Comparison of ENCODE assay signal across 8 cellular contexts in the genomic region with DNA sequence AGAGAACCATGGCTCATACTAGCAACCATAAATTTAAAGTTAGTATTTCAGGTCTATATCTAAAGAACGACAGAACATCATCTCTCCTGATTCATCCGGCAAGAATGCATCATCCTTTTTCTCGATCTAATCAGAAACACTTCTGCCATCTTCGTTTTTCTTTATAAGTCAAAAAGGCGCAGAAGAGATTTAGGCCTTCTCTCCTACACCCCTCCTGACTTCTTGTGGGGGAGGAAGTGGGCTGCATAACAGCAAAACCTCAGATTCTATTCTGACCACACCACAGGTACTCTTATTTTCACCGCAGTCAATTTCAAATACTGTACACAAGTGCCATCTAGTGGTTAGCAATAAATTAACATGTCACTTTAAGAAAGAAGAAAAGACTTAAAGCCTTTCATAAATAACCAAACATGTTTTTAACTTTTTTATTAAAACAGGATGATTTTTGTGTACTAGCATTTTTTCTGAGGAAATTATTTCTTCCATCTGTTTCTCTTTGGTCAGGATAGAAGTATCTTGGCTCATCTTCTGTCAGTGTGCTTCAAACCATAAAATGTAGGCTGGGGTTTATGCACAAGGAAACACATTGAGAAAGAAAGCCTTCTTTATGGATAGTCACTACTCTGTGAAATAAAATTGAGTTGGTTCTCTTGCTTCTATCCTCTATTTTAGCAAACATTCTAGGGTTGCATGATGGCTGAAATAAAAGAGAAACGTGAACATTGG. TPM values are rescaled to one million over a fixed set of nuclear protein-coding genes. Genes with fewer than 3 reads are reported as not detected.
DNase-seq lines count a peak whose midpoint lies in the region; ATAC-seq and TF ChIP-seq lines count a peak whose summit lies in the region.

No MANE protein-coding gene starts in this region.

- CTCF ChIA-PET in activated B cell treated with CpG ODN at 0.5 μM for 24 hours (lab: Charles Lee) = no interaction called here

- H3K4me1 ChIP-seq in esophagus squamous epithelium (no peaks in the 10 kb centered on the region), ovary (ENCODE audit: insufficient read depth) (no peaks in the 10 kb centered on the region)

- H3K36me3 ChIP-seq in esophagus squamous epithelium = no peaks in the 10 kb centered on the region
- no peaks in the 10 kb centered on the region for H3K36me3 ChIP-seq in ovary

- H3K27ac Mint-ChIP-seq in activated B cell treated with CpG ODN at 0.5 μM for 24 hours (no peak overlapping the region), osteocyte (ENCODE audit: unreplicated experiment) (no peak overlapping the region)

- no peaks in the 10 kb centered on the region for H3K9me3 ChIP-seq in esophagus squamous epithelium
- no peaks in the 10 kb centered on the region for H3K9me3 ChIP-seq in ovary

- POLR2A ChIA-PET in activated B cell treated with CpG ODN at 0.5 μM for 24 hours (lab: Charles Lee) = no interaction called here

- 29 to 37% methylated on average over 7 of the region's 7 CpGs for WGBS in esophagus squamous epithelium, 2 donors
- WGBS in ovary, 3 donors = 15 to 22% (median 21%) methylated on average over 7 of the region's 7 CpGs

- H3K36me3 Mint-ChIP-seq in activated B cell treated with CpG ODN at 0.5 μM for 24 hours (ENCODE audit: low read depth) = no peaks in the 10 kb centered on the region
- no peaks in the 10 kb centered on the region for H3K36me3 Mint-ChIP-seq in osteocyte (ENCODE audit: unreplicated experiment)

- DNase-seq in CMK (ENCODE audit: low read depth) (peak; percentile 7), NCI-H1694 treated with DMSO at 0.1 percent for 48 hours (lab: John Stamatoyannopoulos, UW) (peak; percentile 24), activated B cell treated with CpG ODN at 0.5 μM for 24 hours (no peak), esophagus squamous epithelium (lab: John Stamatoyannopoulos, UW) (no peak), osteocyte (ENCODE audit: extremely low spot score, unreplicated experiment) (no peak), ovary (no peak)

- no peak for TF ChIP-seq CTCF in activated B cell treated with CpG ODN at 0.5 μM for 24 hours (IDR thresholded peaks at IDR 0.05)
- TF ChIP-seq CTCF in esophagus squamous epithelium (IDR thresholded peaks at IDR 0.05) = peak; percentile 35 to 68 (median 48)
- TF ChIP-seq CTCF in osteocyte (IDR thresholded peaks at IDR 0.05) = peak; percentile 75
- no peak for TF ChIP-seq CTCF in ovary (IDR thresholded peaks at IDR 0.05)

- ATAC-seq in GM18858 (IDR thresholded peaks at IDR 0.05; ENCODE audit: unreplicated experiment) (peak; percentile 95), HG02970 (IDR thresholded peaks at IDR 0.05; ENCODE audit: low FRiP score, unreplicated experiment) (peak; percentile 80), activated B cell treated with CpG ODN at 0.5 μM for 24 hours (ENCODE audit: low read depth) (peak; percentile 52)

- TF ChIP-seq POLR2A in esophagus squamous epithelium (IDR thresholded peaks at IDR 0.05) (no peak), ovary (IDR thresholded peaks at IDR 0.05) (no peak)

- H3K27me3 ChIP-seq in esophagus squamous epithelium = no peaks in the 10 kb centered on the region
- no peaks in the 10 kb centered on the region for H3K27me3 ChIP-seq in ovary

- H3K4me3 Mint-ChIP-seq in activated B cell treated with CpG ODN at 0.5 μM for 24 hours (no peak overlapping the region), osteocyte (ENCODE audit: unreplicated experiment) (peak overlapping the region; percentile 69)

- intact Hi-C loops in activated B cell treated with CpG ODN at 0.5 μM for 24 hours (cut with micrococcal nuclease) = no loop called here
- intact Hi-C loops in esophagus squamous epithelium (cut with DNase I) = no loop called here
- intact Hi-C loops in ovary (cut with DNase I) = no loop called here

- TF ChIP-seq EP300 in ovary (IDR thresholded peaks at IDR 0.05) = no peak

- H3K4me1 Mint-ChIP-seq in activated B cell treated with CpG ODN at 0.5 μM for 24 hours = peaks cover 2% of the 10 kb centered on the region
- peaks cover 4% of the 10 kb centered on the region for H3K4me1 Mint-ChIP-seq in osteocyte (ENCODE audit: unreplicated experiment)

- H3K27me3 Mint-ChIP-seq in activated B cell treated with CpG ODN at 0.5 μM for 24 hours (no peaks in the 10 kb centered on the region), osteocyte (ENCODE audit: unreplicated experiment) (peaks cover 2% of the 10 kb centered on the region)

- H3K27ac ChIP-seq in esophagus squamous epithelium = no peak overlapping the region
- no peak overlapping the region for H3K27ac ChIP-seq in ovary

- H3K9me3 Mint-ChIP-seq in activated B cell treated with CpG ODN at 0.5 μM for 24 hours (no peaks in the 10 kb centered on the region), osteocyte (ENCODE audit: unreplicated experiment) (no peaks in the 10 kb centered on the region)

- H3K4me3 ChIP-seq in esophagus squamous epithelium (no peak overlapping the region), ovary (no peak overlapping the region)

RNA-seq across cellular contexts. Expression of gene PIK3C3, which starts 48.3 kb away (rescaled TPM):
- total RNA-seq in activated B cell treated with CpG ODN at 0.5 μM for 24 hours = 56.7 and 65.3 TPM in 2 replicates
- total RNA-seq in esophagus squamous epithelium = 10 to 100 TPM; 17.2 to 43.9 (median 23.6) TPM
- total RNA-seq in osteocyte = 66.4 and 75.1 TPM in 2 replicates
- 10 to 100 TPM; 42.5 to 60.3 (median 51.0) TPM for total RNA-seq in ovary
- polyA plus RNA-seq in ovary = 10 to 100 TPM; 24.4 to 29.3 TPM

Comparison
In these comparisons a context has a peak if more than half of its experiments do, and no peak if none do; other contexts are left out.
1. DNase-seq: peak in CMK (single experiment) and NCI-H1694 treated with DMSO at 0.1 percent for 48 hours (single experiment); none in activated B cell treated with CpG ODN at 0.5 μM for 24 hours (single experiment), esophagus squamous epithelium (single experiment), osteocyte (single experiment) and ovary (0 of 5).
2. CTCF ChIP-seq: peak in esophagus squamous epithelium (6 of 6) and osteocyte (single experiment); none in activated B cell treated with CpG ODN at 0.5 μM for 24 hours (single experiment) and ovary (0 of 3).
3. Peak in every context shown above with its lines, with median percentiles within 50 percentile points of each other: ATAC-seq.